Comparison of ENCODE assay signal across 8 cellular contexts in the genomic region with DNA sequence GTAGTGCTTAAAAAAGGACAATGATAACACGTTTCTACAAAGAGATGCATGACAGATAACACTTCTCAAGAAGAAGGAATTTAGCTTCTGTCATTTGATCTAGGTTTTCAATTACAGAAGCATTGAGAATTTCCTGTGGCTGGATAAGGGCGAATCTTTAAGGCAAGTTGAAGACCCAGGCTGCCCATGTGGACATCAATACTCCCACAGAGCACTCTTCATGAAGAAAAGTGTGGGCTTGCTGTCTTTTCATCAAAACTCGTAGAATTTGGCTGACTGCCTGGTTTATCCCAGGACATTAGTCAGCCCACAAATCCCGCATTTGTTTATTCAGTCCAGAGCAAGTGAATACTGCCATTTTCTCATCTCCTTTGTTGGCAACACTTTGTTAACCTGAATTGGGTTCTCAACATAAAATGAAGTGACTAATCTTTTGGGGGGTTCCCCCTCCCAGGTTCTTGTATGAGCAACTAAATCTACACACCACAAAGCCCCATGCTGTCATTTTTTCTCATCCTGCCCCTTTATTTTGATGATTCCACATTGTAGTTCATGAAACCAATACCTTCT. TPM values are rescaled to one million over a fixed set of nuclear protein-coding genes. Genes with fewer than 3 reads are reported as not detected.
DNase-seq lines count a peak whose midpoint lies in the region; ATAC-seq and TF ChIP-seq lines count a peak whose summit lies in the region.

No MANE protein-coding gene starts in this region.

- H3K4me3 ChIP-seq in AG04449 (ENCODE audit: low read depth, low read length), result no peak overlapping the region

- POLR2A ChIA-PET in AG04449 (lab: Yijun Ruan, JAX), result no interaction called here

- TF ChIP-seq CTCF in AG04449 (IDR thresholded peaks at IDR 0.05; ENCODE audit: insufficient read depth, low read length, missing control alignments) (no peak), GM20000 (IDR thresholded peaks at IDR 0.05; ENCODE audit: extremely low read depth, missing control alignments) (no peak)

- DNase-seq in AG04449 (ENCODE audit: low read depth, low spot score) (peak; percentile 76), GM20000 (ENCODE audit: low spot score) (peak; percentile 17), T1000 (lab: John Stamatoyannopoulos, UW) (peak; percentile 56), glomerular endothelial cell (ENCODE audit: extremely low read depth, low read depth, low spot score) (peak; percentile 73), iPS-NIHi7 (ENCODE audit: extremely low spot score) (no peak), activated gamma-delta T cell (lab: John Stamatoyannopoulos, UW) (no peak)

- CTCF ChIA-PET in AG04449 (lab: Yijun Ruan, JAX), result interaction anchor here (0.8 to 10.9 kb wide), 8 partner anchors 9 to 239 kb away, joined by 3 to 81 read pairs (median 9); a partner anchor contains a TSS

- ATAC-seq in HG03159 (IDR thresholded peaks at IDR 0.05; ENCODE audit: unreplicated experiment), result no peak
- no peak for ATAC-seq in HG03520 (IDR thresholded peaks at IDR 0.05; ENCODE audit: unreplicated experiment)

RNA-seq across cellular contexts. Expression of a gene that starts 43.4 kb away (rescaled TPM):
- 36.5 and 49.7 TPM in 2 replicates for total RNA-seq in glomerular endothelial cell

RNA-seq across cellular contexts. Expression of a gene that starts 57.9 kb away (rescaled TPM):
- 2.9 and 7.1 TPM in 2 replicates for total RNA-seq in glomerular endothelial cell

RNA-seq across cellular contexts. Expression of a gene that starts 58.3 kb away (rescaled TPM):
- 54.6 and 98.4 TPM in 2 replicates for total RNA-seq in glomerular endothelial cell

Comparison
In these comparisons a context has a peak if more than half of its experiments do, and no peak if none do; other contexts are left out.
1. DNase-seq: peak in AG04449 (single experiment), GM20000 (single experiment), T1000 (single experiment) and glomerular endothelial cell (single experiment); none in iPS-NIHi7 (single experiment) and activated gamma-delta T cell (single experiment).